In genomic region chr1:156508955-156509234, GRCh38 we compare ENCODE assay signal across 10 cellular contexts. TPM values are rescaled to one million over a fixed set of nuclear protein-coding genes. Genes with fewer than 3 reads are reported as not detected.
A peak's percentile ranks its signal among the peaks of the same experiment; 100 is the strongest.
DNase-seq lines count a peak whose midpoint lies in the region; ATAC-seq and TF ChIP-seq lines count a peak whose summit lies in the region.
"Had no signal": no experiment of that assay in that cellular context is flagged by ENCODE, and none has a peak within 500 bp of the region (broad histone marks: within the 10 kb centered on the region; RNA-seq: fewer than 3 reads in every experiment).

No MANE protein-coding gene starts in this region.

- H3K27ac ChIP-seq in upper lobe of left lung, result peak overlapping the region; percentile 80 to 89 (median 82)

- no peak for TF ChIP-seq EP300 in upper lobe of left lung (IDR thresholded peaks at IDR 0.05)

- H3K36me3 ChIP-seq in upper lobe of left lung (no peaks in the 10 kb centered on the region), BE2C (no peaks in the 10 kb centered on the region)

- H3K4me1 Mint-ChIP-seq in activated naive CD8-positive, alpha-beta T cell treated with anti-CD3 and anti-CD28 coated beads, Interleukin-2, amount 10 ng/mL, durations not matched to agents 7 days and 5 days, result peaks cover 47% of the 10 kb centered on the region
- peaks cover 45% of the 10 kb centered on the region for H3K4me1 Mint-ChIP-seq in activated naive CD8-positive, alpha-beta T cell treated with anti-CD3 and anti-CD28 coated beads for 36 hours
- H3K4me1 Mint-ChIP-seq in effector memory CD8-positive, alpha-beta T cell (ENCODE audit: low read depth in 2 of 2), result peaks cover 43 to 46% of the 10 kb centered on the region in 2 donors
- H3K4me1 Mint-ChIP-seq in nephron, result peaks cover 49% of the 10 kb centered on the region

- H3K9me3 ChIP-seq in upper lobe of left lung (no peaks in the 10 kb centered on the region), BE2C (no peaks in the 10 kb centered on the region)

- POLR2A ChIA-PET in activated naive CD8-positive, alpha-beta T cell treated with anti-CD3 and anti-CD28 coated beads, Interleukin-2, amount 10 ng/mL, durations not matched to agents 7 days and 5 days (lab: Charles Lee), result interaction anchor here (0.9 to 3.4 kb wide), 7 partner anchors 10 to 93 kb away, joined by 3 to 28 read pairs (median 6); partner anchors contain the start of gene GPATCH4

- H3K4me3 Mint-ChIP-seq in activated naive CD8-positive, alpha-beta T cell treated with anti-CD3 and anti-CD28 coated beads, Interleukin-2, amount 10 ng/mL, durations not matched to agents 7 days and 5 days, result peak overlapping the region; percentile 85
- H3K4me3 Mint-ChIP-seq in activated naive CD8-positive, alpha-beta T cell treated with anti-CD3 and anti-CD28 coated beads for 36 hours, result no peak overlapping the region
- H3K4me3 Mint-ChIP-seq in effector memory CD8-positive, alpha-beta T cell, result peak overlapping the region in 1 of 2 donors; percentile 47
- no peak overlapping the region for H3K4me3 Mint-ChIP-seq in nephron

- H3K4me3 ChIP-seq in upper lobe of left lung (no peak overlapping the region), BE2C (ENCODE audit: low read depth, low read length) (no peak overlapping the region)

- ATAC-seq in activated naive CD8-positive, alpha-beta T cell treated with anti-CD3 and anti-CD28 coated beads, Interleukin-2, amount 10 ng/mL, durations not matched to agents 7 days and 5 days (ENCODE audit: low read depth), result no peak
- no peak for ATAC-seq in effector memory CD8-positive, alpha-beta T cell (replicated peaks)
- ATAC-seq in upper lobe of left lung (ENCODE audit: low FRiP score in 2 of 2) (no peak), GM21576 (IDR thresholded peaks at IDR 0.05; ENCODE audit: unreplicated experiment) (no peak)

- H3K36me3 Mint-ChIP-seq in activated naive CD8-positive, alpha-beta T cell treated with anti-CD3 and anti-CD28 coated beads, Interleukin-2, amount 10 ng/mL, durations not matched to agents 7 days and 5 days, result peaks cover 6% of the 10 kb centered on the region
- peaks cover 5% of the 10 kb centered on the region for H3K36me3 Mint-ChIP-seq in activated naive CD8-positive, alpha-beta T cell treated with anti-CD3 and anti-CD28 coated beads for 36 hours
- peaks cover 24% of the 10 kb centered on the region for H3K36me3 Mint-ChIP-seq in effector memory CD8-positive, alpha-beta T cell (ENCODE audit: insufficient read depth)
- H3K36me3 Mint-ChIP-seq in nephron (ENCODE audit: low read depth), result no peaks in the 10 kb centered on the region

- H3K4me1 ChIP-seq in upper lobe of left lung (peaks cover 55 to 71% (median 59%) of the 10 kb centered on the region in 4 donors), BE2C (peaks cover 16% of the 10 kb centered on the region)

- H3K9me3 Mint-ChIP-seq in activated naive CD8-positive, alpha-beta T cell treated with anti-CD3 and anti-CD28 coated beads, Interleukin-2, amount 10 ng/mL, durations not matched to agents 7 days and 5 days, result no peaks in the 10 kb centered on the region
- H3K9me3 Mint-ChIP-seq in activated naive CD8-positive, alpha-beta T cell treated with anti-CD3 and anti-CD28 coated beads for 36 hours, result peaks cover 3% of the 10 kb centered on the region
- no peaks in the 10 kb centered on the region for H3K9me3 Mint-ChIP-seq in effector memory CD8-positive, alpha-beta T cell
- H3K9me3 Mint-ChIP-seq in nephron, result no peaks in the 10 kb centered on the region

- peaks cover 5% of the 10 kb centered on the region for H3K27me3 Mint-ChIP-seq in activated naive CD8-positive, alpha-beta T cell treated with anti-CD3 and anti-CD28 coated beads, Interleukin-2, amount 10 ng/mL, durations not matched to agents 7 days and 5 days
- no peaks in the 10 kb centered on the region for H3K27me3 Mint-ChIP-seq in activated naive CD8-positive, alpha-beta T cell treated with anti-CD3 and anti-CD28 coated beads for 36 hours
- peaks cover 0 to 24% of the 10 kb centered on the region in 2 donors for H3K27me3 Mint-ChIP-seq in effector memory CD8-positive, alpha-beta T cell
- peaks cover 9% of the 10 kb centered on the region for H3K27me3 Mint-ChIP-seq in nephron (ENCODE audit: low read depth)

- WGBS in upper lobe of left lung, 2 donors, result 75 to 83% methylated on average over 2 of the region's 2 CpGs

- no peak for TF ChIP-seq CTCF in nephron (IDR thresholded peaks at IDR 0.05; ENCODE audit: unreplicated experiment in 3 of 3)
- no peak for TF ChIP-seq CTCF in upper lobe of left lung (IDR thresholded peaks at IDR 0.05)
- TF ChIP-seq CTCF in BE2C (IDR thresholded peaks at IDR 0.05; ENCODE audit: low read depth, low read length), result no peak

- DNase-seq in activated naive CD8-positive, alpha-beta T cell treated with anti-CD3 and anti-CD28 coated beads, Interleukin-2, amount 10 ng/mL, durations not matched to agents 7 days and 5 days, result peak; percentile 24
- no peak for DNase-seq in activated naive CD8-positive, alpha-beta T cell treated with anti-CD3 and anti-CD28 coated beads for 36 hours
- no peak for DNase-seq in effector memory CD8-positive, alpha-beta T cell
- DNase-seq in upper lobe of left lung (no peak), BE2C (no peak)
- no peak for DNase-seq in activated CD4-positive, alpha-beta T cell treated with anti-CD3 and anti-CD28 coated beads, Interleukin-2, amount 50 U/mL, for 48 hours
- DNase-seq: hippocampal formation, NCI-H187 had no signal

- peak overlapping the region; percentile 91 for H3K27ac Mint-ChIP-seq in activated naive CD8-positive, alpha-beta T cell treated with anti-CD3 and anti-CD28 coated beads, Interleukin-2, amount 10 ng/mL, durations not matched to agents 7 days and 5 days
- H3K27ac Mint-ChIP-seq in activated naive CD8-positive, alpha-beta T cell treated with anti-CD3 and anti-CD28 coated beads for 36 hours, result no peak overlapping the region
- H3K27ac Mint-ChIP-seq in effector memory CD8-positive, alpha-beta T cell, result peak overlapping the region; percentile 94
- H3K27ac Mint-ChIP-seq in nephron, result peak overlapping the region in 2 of 3 experiments; percentile 49 to 67

- no peaks in the 10 kb centered on the region for H3K27me3 ChIP-seq in upper lobe of left lung
- H3K27me3 ChIP-seq in BE2C, result no peaks in the 10 kb centered on the region

- TF ChIP-seq POLR2A in upper lobe of left lung (IDR thresholded peaks at IDR 0.05), result no peak

RNA-seq across cellular contexts. Expression of gene MEF2D, which starts 8.3 kb away (rescaled TPM):
- total RNA-seq in activated naive CD8-positive, alpha-beta T cell treated with anti-CD3 and anti-CD28 coated beads, Interleukin-2, amount 10 ng/mL, durations not matched to agents 7 days and 5 days, result 10 to 100 TPM; 52.4 to 54.4 TPM
- total RNA-seq in activated naive CD8-positive, alpha-beta T cell treated with anti-CD3 and anti-CD28 coated beads for 36 hours, result 10 to 100 TPM; 25.7 to 27.8 TPM
- 100 to 1,000 TPM in 2 of 6 donors, 10 to 100 TPM in 4; 42.7 to 146 (median 58.7) TPM for total RNA-seq in upper lobe of left lung
- polyA plus RNA-seq in BE2C (2012; ENCODE audit: insufficient read depth, insufficient read length, low read depth), result 55.3 TPM
